Comparison of ENCODE assay signal across 8 cellular contexts in genomic region chr11:66639814-66640183, GRCh38. TPM values are rescaled to one million over a fixed set of nuclear protein-coding genes. Genes with fewer than 3 reads are reported as not detected.
DNase-seq lines count a peak whose midpoint lies in the region; ATAC-seq and TF ChIP-seq lines count a peak whose summit lies in the region.
"Not testable (repeated sequence)": the region's sequence is repeated elsewhere in the genome, so short reads cannot be mapped to it uniquely, and the experiment has no call there.

No MANE protein-coding gene starts in this region.

- H3K9me2 ChIP-seq in hepatocyte (replicated peaks; ENCODE audit: insufficient read depth); neural cell (ENCODE audit: insufficient read depth, low read length): not testable (repeated sequence)

- H3K4me3 ChIP-seq in BJ (ENCODE audit: low read depth, low read length): peak overlapping the region; percentile 70
- peak overlapping the region; percentile 85 for H3K4me3 ChIP-seq in HL-60 (replicated peaks; ENCODE audit: insufficient read depth, low read length)
- peak overlapping the region; percentile 92 for H3K4me3 ChIP-seq in SK-N-MC
- peak overlapping the region; percentile 79 for H3K4me3 ChIP-seq in ectodermal cell (ENCODE audit: insufficient read depth, low read depth, low read length)
- H3K4me3 ChIP-seq in hepatocyte: peak overlapping the region; percentile 47
- peak overlapping the region; percentile 75 for H3K4me3 ChIP-seq in neural cell (ENCODE audit: low read length)

- H3K9ac ChIP-seq in SK-N-MC (ENCODE audit: insufficient read length) (peak overlapping the region; percentile 92), neural cell (ENCODE audit: low read length) (peak overlapping the region; percentile 92)

- POLR2A ChIA-PET in BJ (lab: Charles Lee): not testable (repeated sequence)

- H3K4me2 ChIP-seq in hepatocyte (peak overlapping the region; percentile 96), neural cell (ENCODE audit: low read length) (peak overlapping the region; percentile 100)

- not testable (repeated sequence) for H2AFZ ChIP-seq in hepatocyte; neural cell (ENCODE audit: low read depth, low read length)

- H3K9me3 ChIP-seq in SK-N-MC (ENCODE audit: low read depth, low read length); ectodermal cell (ENCODE audit: control insufficient read depth, low read length); hepatocyte (ENCODE audit: low read depth); neural cell (ENCODE audit: low read length): not testable (repeated sequence)

- H3K27ac Mint-ChIP-seq in activated naive CD4-positive, alpha-beta T cell treated with anti-CD3 and anti-CD28 coated beads, Interleukin-2, amount 50 U/mL, for 24 hours: peak overlapping the region; percentile 89
- peak overlapping the region; percentile 95 to 99 for H3K27ac Mint-ChIP-seq in stimulated activated naive CD8-positive, alpha-beta T cell treated with anti-CD3 and anti-CD28 coated beads, Interleukin-15, amount 100 ng/mL, for 72 hours

- H3F3A ChIP-seq in neural cell (ENCODE audit: insufficient read depth, low read length, poor library complexity, severe bottlenecking): not testable (repeated sequence)

- H3K4me1 Mint-ChIP-seq in activated naive CD4-positive, alpha-beta T cell treated with anti-CD3 and anti-CD28 coated beads, Interleukin-2, amount 50 U/mL, for 24 hours: peaks cover 67% of the 10 kb centered on the region
- H3K4me1 Mint-ChIP-seq in stimulated activated naive CD8-positive, alpha-beta T cell treated with anti-CD3 and anti-CD28 coated beads, Interleukin-15, amount 100 ng/mL, for 72 hours: peaks cover 77% of the 10 kb centered on the region

- H3K27me3 Mint-ChIP-seq in activated naive CD4-positive, alpha-beta T cell treated with anti-CD3 and anti-CD28 coated beads, Interleukin-2, amount 50 U/mL, for 24 hours; stimulated activated naive CD8-positive, alpha-beta T cell treated with anti-CD3 and anti-CD28 coated beads, Interleukin-15, amount 100 ng/mL, for 72 hours: not testable (repeated sequence)

- not testable (repeated sequence) for TF ChIP-seq EP300 in neural cell (conservative IDR thresholded peaks at IDR 0.05; ENCODE audit: poor library complexity, severe bottlenecking)

- CTCF ChIA-PET in BJ (lab: Yijun Ruan, JAX): interaction anchor here (2.3 kb wide), 1 partner anchor 38 kb away, joined by 7 read pairs; the partner anchor contains the start of gene RBM4B

- H3K36me3 ChIP-seq in BJ (ENCODE audit: control insufficient read depth, insufficient read depth, low read length) (peaks cover 16% of the 10 kb centered on the region), SK-N-MC (ENCODE audit: insufficient read depth, low read length) (peaks cover 63% of the 10 kb centered on the region), ectodermal cell (ENCODE audit: control insufficient read depth, insufficient read depth, low read length) (peaks cover 33% of the 10 kb centered on the region), neural cell (ENCODE audit: insufficient read depth, low read length) (peaks cover 20% of the 10 kb centered on the region)
- H3K36me3 ChIP-seq in hepatocyte (replicated peaks; ENCODE audit: insufficient read depth, low read depth): not testable (repeated sequence)

- ATAC-seq in stimulated activated naive CD8-positive, alpha-beta T cell treated with anti-CD3 and anti-CD28 coated beads, Interleukin-15, amount 100 ng/mL, for 72 hours: not testable (repeated sequence)

- peak overlapping the region; percentile 91 for H3K4me3 Mint-ChIP-seq in activated naive CD4-positive, alpha-beta T cell treated with anti-CD3 and anti-CD28 coated beads, Interleukin-2, amount 50 U/mL, for 24 hours
- H3K4me3 Mint-ChIP-seq in stimulated activated naive CD8-positive, alpha-beta T cell treated with anti-CD3 and anti-CD28 coated beads, Interleukin-15, amount 100 ng/mL, for 72 hours: peak overlapping the region; percentile 88 to 95

- not testable (repeated sequence) for TF ChIP-seq CTCF in BJ (IDR thresholded peaks at IDR 0.05; ENCODE audit: insufficient read depth, low read depth, low read length); HL-60 (IDR thresholded peaks at IDR 0.05; ENCODE audit: insufficient read depth, low read length); hepatocyte (IDR thresholded peaks at IDR 0.05; ENCODE audit: poor library complexity); neural cell (IDR thresholded peaks at IDR 0.05; ENCODE audit: poor library complexity, severe bottlenecking)

- H3K36me3 Mint-ChIP-seq in activated naive CD4-positive, alpha-beta T cell treated with anti-CD3 and anti-CD28 coated beads, Interleukin-2, amount 50 U/mL, for 24 hours: peaks cover 37% of the 10 kb centered on the region

- WGBS in ectodermal cell, 2 experiments: 86 to 87% methylated on average over 8 of the region's 10 CpGs
- 49% methylated on average over 10 of the region's 10 CpGs for WGBS in hepatocyte (ENCODE audit: low lambda C conversion rate, missing lambda C conversion rate)

- TF ChIP-seq RAD21 in neural cell (conservative IDR thresholded peaks at IDR 0.05): not testable (repeated sequence)

- not testable (repeated sequence) for DNase-seq in BJ (ENCODE audit: low read depth); HL-60 (ENCODE audit: low read depth in 1 of 2, low spot score in 1 of 2); SK-N-MC (ENCODE audit: low read depth, low spot score); hepatocyte (ENCODE audit: low spot score); stimulated activated naive CD8-positive, alpha-beta T cell treated with anti-CD3 and anti-CD28 coated beads, Interleukin-15, amount 100 ng/mL, for 72 hours

- H4K20me1 ChIP-seq in hepatocyte (ENCODE audit: insufficient read depth, poor library complexity, severe bottlenecking) (peaks cover 58% of the 10 kb centered on the region), neural cell (ENCODE audit: insufficient read depth) (peaks cover 49% of the 10 kb centered on the region)

- H3K4me1 ChIP-seq in ectodermal cell (ENCODE audit: control insufficient read depth, insufficient read depth, low read length) (peaks cover 42% of the 10 kb centered on the region), hepatocyte (ENCODE audit: insufficient read depth) (peaks cover 47% of the 10 kb centered on the region)

- H3K27ac ChIP-seq in HL-60 (replicated peaks); SK-N-MC; ectodermal cell (ENCODE audit: insufficient read depth, low read depth, low read length, poor library complexity, severe bottlenecking); hepatocyte: not testable (repeated sequence)
- H3K27ac ChIP-seq in neural cell (ENCODE audit: low read length): peak overlapping the region; percentile 97

- not testable (repeated sequence) for H3K27me3 ChIP-seq in BJ (ENCODE audit: control insufficient read depth, insufficient read depth, low read length); HL-60 (ENCODE audit: insufficient read depth, poor library complexity, severe bottlenecking); ectodermal cell (ENCODE audit: control insufficient read depth, insufficient read depth, low read length, poor library complexity, severe bottlenecking); hepatocyte; neural cell (ENCODE audit: insufficient read depth, low read depth, low read length)

- H3K9me3 Mint-ChIP-seq in activated naive CD4-positive, alpha-beta T cell treated with anti-CD3 and anti-CD28 coated beads, Interleukin-2, amount 50 U/mL, for 24 hours; stimulated activated naive CD8-positive, alpha-beta T cell treated with anti-CD3 and anti-CD28 coated beads, Interleukin-15, amount 100 ng/mL, for 72 hours: not testable (repeated sequence)

- peaks cover 91% of the 10 kb centered on the region for H3K79me2 ChIP-seq in hepatocyte
- H3K79me2 ChIP-seq in neural cell (replicated peaks; ENCODE audit: insufficient read depth, low read length): peaks cover 66% of the 10 kb centered on the region

RNA-seq across cellular contexts. Expression of gene RBM4, which starts 1.3 kb away (rescaled TPM):
- polyA plus RNA-seq in BJ (2011; rRNA removed) (183 and 213 TPM in 2 replicates), hepatocyte (139 and 151 TPM in 2 replicates), neural cell (456 and 510 TPM in 2 replicates)
- polyA minus RNA-seq in BJ (2011; rRNA and poly(A)+ RNA removed): 64.6 and 100 TPM in 2 replicates
- 228 TPM for polyA plus RNA-seq in ectodermal cell (2013, experiment 1 of 4)
- polyA plus RNA-seq in ectodermal cell (2013, experiment 2 of 4): 223 TPM
- polyA plus RNA-seq in ectodermal cell (2013, experiment 3 of 4): 188 TPM
- 230 TPM for polyA plus RNA-seq in ectodermal cell (2013, experiment 4 of 4)
- total RNA-seq in hepatocyte: 129 and 150 TPM in 2 replicates
- 232 and 238 TPM in 2 replicates for polyA minus RNA-seq in neural cell

RNA-seq across cellular contexts. Expression of gene RBM14, which starts 23.4 kb away (rescaled TPM):
- polyA plus RNA-seq in BJ (2011; rRNA removed) (16.9 and 18.6 TPM in 2 replicates), hepatocyte (66.3 and 70.7 TPM in 2 replicates), neural cell (43.0 and 44.8 TPM in 2 replicates)
- polyA minus RNA-seq in BJ (2011; rRNA and poly(A)+ RNA removed): 15.7 and 17.3 TPM in 2 replicates
- 98.4 TPM for polyA plus RNA-seq in ectodermal cell (2013, experiment 1 of 4)
- polyA plus RNA-seq in ectodermal cell (2013, experiment 2 of 4): 96.9 TPM
- 55.0 TPM for polyA plus RNA-seq in ectodermal cell (2013, experiment 3 of 4)
- polyA plus RNA-seq in ectodermal cell (2013, experiment 4 of 4): 59.7 TPM
- 29.5 and 31.1 TPM in 2 replicates for total RNA-seq in hepatocyte
- polyA minus RNA-seq in neural cell: 75.0 and 75.5 TPM in 2 replicates

RNA-seq across cellular contexts. Expression of gene RBM4B, which starts 37.9 kb away (rescaled TPM):
- polyA plus RNA-seq in BJ (2011; rRNA removed) (26.7 and 29.6 TPM in 2 replicates), hepatocyte (32.4 and 33.4 TPM in 2 replicates), neural cell (197 and 212 TPM in 2 replicates)
- polyA minus RNA-seq in BJ (2011; rRNA and poly(A)+ RNA removed): 10.9 and 18.5 TPM in 2 replicates
- 48.5 TPM for polyA plus RNA-seq in ectodermal cell (2013, experiment 1 of 4)
- 46.7 TPM for polyA plus RNA-seq in ectodermal cell (2013, experiment 2 of 4)
- 41.7 TPM for polyA plus RNA-seq in ectodermal cell (2013, experiment 3 of 4)
- 48.1 TPM for polyA plus RNA-seq in ectodermal cell (2013, experiment 4 of 4)
- total RNA-seq in hepatocyte: 25.7 and 26.7 TPM in 2 replicates
- polyA minus RNA-seq in neural cell: 138 and 152 TPM in 2 replicates

RNA-seq across cellular contexts. Expression of gene CCS, which starts 46.8 kb away (rescaled TPM):
- polyA plus RNA-seq in BJ (2011; rRNA removed): 23.9 and 36.4 TPM in 2 replicates
- polyA minus RNA-seq in BJ (2011; rRNA and poly(A)+ RNA removed): 20.4 and 25.4 TPM in 2 replicates
- polyA plus RNA-seq in ectodermal cell (2013, experiment 1 of 4): 46.7 TPM
- 48.5 TPM for polyA plus RNA-seq in ectodermal cell (2013, experiment 2 of 4)
- polyA plus RNA-seq in ectodermal cell (2013, experiment 3 of 4): 50.9 TPM
- 56.3 TPM for polyA plus RNA-seq in ectodermal cell (2013, experiment 4 of 4)
- 32.2 and 41.5 TPM in 2 replicates for total RNA-seq in hepatocyte
- polyA plus RNA-seq in hepatocyte: 97.8 and 127 TPM in 2 replicates
- 40.8 and 71.6 TPM in 2 replicates for polyA plus RNA-seq in neural cell
- polyA minus RNA-seq in neural cell: 18.6 and 19.5 TPM in 2 replicates

RNA-seq across cellular contexts. Expression of gene CCDC87, which starts 46.9 kb away (rescaled TPM):
- polyA plus RNA-seq in BJ (2011; rRNA removed): 0.12 and 0.15 TPM in 2 replicates
- 0.19 TPM in 1 of 2 replicates, not detected in the other for polyA minus RNA-seq in BJ (2011; rRNA and poly(A)+ RNA removed)
- 0.70 TPM for polyA plus RNA-seq in ectodermal cell (2013, experiment 1 of 4)
- polyA plus RNA-seq in ectodermal cell (2013, experiment 2 of 4): 0.52 TPM
- 0.43 TPM for polyA plus RNA-seq in ectodermal cell (2013, experiment 3 of 4)
- polyA plus RNA-seq in ectodermal cell (2013, experiment 4 of 4): 0.53 TPM
- 0.36 and 0.53 TPM in 2 replicates for total RNA-seq in hepatocyte
- 0.22 TPM in 1 of 2 replicates, not detected in the other for polyA plus RNA-seq in hepatocyte
- polyA plus RNA-seq in neural cell: 0.48 TPM in 1 of 2 replicates, not detected in the other
- polyA minus RNA-seq in neural cell: 1.0 and 1.2 TPM in 2 replicates
